In the genomic region with DNA sequence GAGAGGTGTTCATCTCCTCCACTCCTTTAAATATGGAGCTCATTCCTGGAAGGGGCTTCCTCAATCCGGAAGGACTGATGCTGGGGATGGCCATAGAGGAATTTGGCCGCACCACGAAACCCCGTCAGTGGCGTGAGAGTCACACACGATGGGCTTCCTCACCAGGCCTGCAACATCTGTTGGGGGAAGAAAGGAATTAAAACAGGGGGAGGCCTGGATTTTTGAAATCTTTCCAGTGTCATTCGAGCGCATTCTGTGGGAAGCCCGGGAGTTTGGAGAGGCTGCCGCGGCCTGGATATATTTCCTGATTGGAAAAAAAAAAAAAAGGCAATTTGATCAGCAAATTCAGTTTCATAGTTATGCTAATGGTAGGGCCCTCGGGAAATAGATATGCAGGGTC, we compare ENCODE assay signal across 20 cellular contexts.
"Had no signal": no experiment of that assay in that cellular context is flagged by ENCODE, and none has a peak within 500 bp of the region (broad histone marks: within the 10 kb centered on the region; RNA-seq: fewer than 3 reads in every experiment).

No MANE protein-coding gene starts in this region.

- H3K4me3 ChIP-seq: body of pancreas, neural progenitor cell, right atrium auricular region, transverse colon, uterus had no signal

- DNase-seq: activated CD4-positive, alpha-beta memory T cell treated with anti-CD3 and anti-CD28 coated beads for 36 hours; activated CD4-positive, alpha-beta T cell treated with anti-CD3 and anti-CD28 coated beads for 36 hours; activated naive CD4-positive, alpha-beta T cell; activated naive CD8-positive, alpha-beta T cell treated with anti-CD3 and anti-CD28 coated beads for 36 hours; activated T-cell treated with anti-CD3 and anti-CD28 coated beads for 4 hours; amniotic stem cell; body of pancreas; central memory CD4-positive, alpha-beta T cell; erythroblast; immature natural killer cell; kidney glomerular epithelial cell; left ventricle myocardium superior; naive B cell; small intestine; stimulated activated CD4-positive, alpha-beta T cell treated with anti-CD3 and anti-CD28 coated beads, Interleukin-15, amount 100 ng/mL, for 24 hours; stimulated activated CD4-positive, alpha-beta T cell treated with anti-CD3 and anti-CD28 coated beads, Interleukin-2, amount 100 ng/mL, for 48 hours; transverse colon; uterus had no signal

- H3K27me3 ChIP-seq: body of pancreas, neural progenitor cell, right atrium auricular region, transverse colon, uterus had no signal

- H3K36me3 ChIP-seq: neural progenitor cell, right atrium auricular region, transverse colon, uterus had no signal

- ATAC-seq: activated CD4-positive, alpha-beta T cell treated with anti-CD3 and anti-CD28 coated beads for 36 hours; body of pancreas; left ventricle myocardium superior had no signal
